9 cellular contexts compared by ENCODE assay signal in genomic region chr19:40217027-40217810, GRCh38. TPM values are rescaled to one million over a fixed set of nuclear protein-coding genes. Genes with fewer than 3 reads are reported as not detected.
DNase-seq lines count a peak whose midpoint lies in the region; ATAC-seq and TF ChIP-seq lines count a peak whose summit lies in the region.
"Had no signal": no experiment of that assay in that cellular context is flagged by ENCODE, and none has a peak within 500 bp of the region (broad histone marks: within the 10 kb centered on the region; RNA-seq: fewer than 3 reads in every experiment).

No MANE protein-coding gene starts in this region.

- CTCF ChIA-PET in HEK293 (lab: Yijun Ruan, JAX) (interaction anchor here (0.5 to 5.1 kb wide), 19 partner anchors 11 to 1854 kb away, joined by 3 to 52 read pairs (median 4); partner anchors contain the start of gene ZNF546), Panc1 (lab: Charles Lee) (interaction anchor here (0.5 to 8.8 kb wide), 55 partner anchors 8 to 1240 kb away, joined by 3 to 153 read pairs (median 6); partner anchors contain the start of genes MAP3K10 and TIMM50)

- peaks cover 0 to 12% of the 10 kb centered on the region in 2 experiments; a peak in 2 of 3 replicates for H3K36me3 ChIP-seq in HEK293 (ENCODE audit: control insufficient read depth in 2 of 2, insufficient read depth in 1 of 2, low read length in 2 of 2)
- H3K36me3 ChIP-seq in Panc1 (ENCODE audit: control insufficient read depth, insufficient read depth, low read length), result no peaks in the 10 kb centered on the region
- H3K36me3 ChIP-seq in mesenchymal stem cell (ENCODE audit: control insufficient read depth in 1 of 2, insufficient read depth in 2 of 2, low read depth in 1 of 2, low read length in 2 of 2), result peaks cover 10 to 28% of the 10 kb centered on the region in 2 experiments

- no peak overlapping the region for H2BK15ac ChIP-seq in mesenchymal stem cell (ENCODE audit: low read depth, poor library complexity, severe bottlenecking)

- ATAC-seq in Panc1, result peak; percentile 47

- no peak overlapping the region for H2AFZ ChIP-seq in mesenchymal stem cell (ENCODE audit: low read depth, low read length)

- no peak overlapping the region for H2BK120ac ChIP-seq in mesenchymal stem cell (ENCODE audit: low read depth, low read length)

- no peak overlapping the region for H2BK5ac ChIP-seq in mesenchymal stem cell (ENCODE audit: low read depth, low read length, poor library complexity, severe bottlenecking)

- TF ChIP-seq CTCF in 22Rv1 (IDR thresholded peaks at IDR 0.05) (peak; percentile 88), HEK293 (tag by site-specific recombination; IDR thresholded peaks at IDR 0.05) (peak; percentile 92), Panc1 (IDR thresholded peaks at IDR 0.05) (no peak)

- in situ Hi-C loops in Panc1 (cut with HindIII; ENCODE audit: low pct_unique_long_range_greater_than_20kb, low sequenced_read_pairs), result loop anchor here (5.0 kb wide), 1 partner anchor 45 kb away; no protein-coding TSS in a partner anchor

- H2AK5ac ChIP-seq in mesenchymal stem cell (ENCODE audit: low read length, severe bottlenecking), result no peak overlapping the region

- no TSS peak for BruUV-seq in Panc1 (replicated peaks; lab: Mats Ljungman, UMichigan)

- H3K9me3 ChIP-seq in HEK293 (ENCODE audit: control insufficient read depth, insufficient read depth, low read depth, low read length) (peaks cover 3% of the 10 kb centered on the region), Panc1 (ENCODE audit: control insufficient read depth, insufficient read depth, low read depth, low read length) (peaks cover 2% of the 10 kb centered on the region; the same call in 1 of the 2 replicates), mesenchymal stem cell (ENCODE audit: control insufficient read depth, low read length) (no peaks in the 10 kb centered on the region)

- H3K27me3 ChIP-seq in Panc1 (ENCODE audit: control insufficient read depth, insufficient read depth, low read length) (peaks cover 23% of the 10 kb centered on the region), mesenchymal stem cell (ENCODE audit: control insufficient read depth in 1 of 2, insufficient read depth in 1 of 2, low read length in 2 of 2) (peaks cover 19 to 26% of the 10 kb centered on the region in 2 experiments)

- WGBS in mesenchymal stem cell, result 13% methylated on average over 51 of the region's 54 CpGs

- H3K23ac ChIP-seq in mesenchymal stem cell (ENCODE audit: low read length in 2 of 2), result peak overlapping the region in 1 of 2 experiments; percentile 77

- POLR2A ChIA-PET in HEK293 (lab: Yijun Ruan, JAX) (interaction anchor here (0.8 to 1.7 kb wide), 3 partner anchors 8 to 126 kb away, joined by 3 to 6 read pairs (median 3); partner anchors contain the start of gene ZNF780A), Panc1 (lab: Charles Lee) (interaction anchor here (0.6 to 1.3 kb wide), 3 partner anchors 11 to 70 kb away, joined by 6 to 13 read pairs (median 9); no protein-coding TSS in a partner anchor)

- DNase-seq in Panc1 (ENCODE audit: low read depth, low spot score) (peak; percentile 83), SHP77 treated with DMSO at 0.1 percent for 48 hours (lab: John Stamatoyannopoulos, UW) (no peak), AG20443 (ENCODE audit: low spot score) (no peak), NCI-H1092 treated with DMSO at 0.1 percent for 48 hours (lab: John Stamatoyannopoulos, UW) (no peak), mesenchymal stem cell (no peak)

- H3K4ac ChIP-seq in mesenchymal stem cell (ENCODE audit: low read depth in 1 of 2, low read length in 2 of 2), result no peak overlapping the region

- no peak overlapping the region for H3K14ac ChIP-seq in mesenchymal stem cell (ENCODE audit: low read length in 2 of 2)

- H4K91ac ChIP-seq in mesenchymal stem cell (ENCODE audit: low read length), result no peak overlapping the region

- no peak overlapping the region for H3K18ac ChIP-seq in mesenchymal stem cell (ENCODE audit: low read depth in 1 of 2, low read length in 2 of 2)

- intact Hi-C loops in Panc1 (cut with micrococcal nuclease; ENCODE audit: unreplicated experiment), result no loop called here

- H3K27ac ChIP-seq in 22Rv1, result peak overlapping the region; percentile 79
- H3K27ac ChIP-seq in HEK293 (ENCODE audit: extremely low read depth, low read depth, low read length), result no peak overlapping the region
- H3K27ac ChIP-seq in Panc1 (ENCODE audit: low read length), result no peak overlapping the region
- no peak overlapping the region for H3K27ac ChIP-seq in mesenchymal stem cell (ENCODE audit: low read length, poor library complexity, severe bottlenecking)

- no peak overlapping the region for H3K4me2 ChIP-seq in mesenchymal stem cell (ENCODE audit: low read length, poor library complexity, severe bottlenecking)

- no peak overlapping the region for H4K8ac ChIP-seq in mesenchymal stem cell (ENCODE audit: low read length)

- no peak overlapping the region for H3K9ac ChIP-seq in mesenchymal stem cell (ENCODE audit: low read length)

- H3K4me1 ChIP-seq in HEK293 (ENCODE audit: control insufficient read depth, insufficient read depth, low read length) (peaks cover 18% of the 10 kb centered on the region), Panc1 (ENCODE audit: control insufficient read depth, insufficient read depth, low read length) (peaks cover 27% of the 10 kb centered on the region), mesenchymal stem cell (ENCODE audit: control insufficient read depth, insufficient read depth, low read depth, low read length) (peaks cover 18% of the 10 kb centered on the region)

- no peak overlapping the region for H2BK12ac ChIP-seq in mesenchymal stem cell (ENCODE audit: low read length in 2 of 2)

- H3K4me3 ChIP-seq in HEK293 (ENCODE audit: low read depth, low read length), result no peak overlapping the region
- peak overlapping the region; percentile 1 to 23; a peak in 3 of 4 replicates for H3K4me3 ChIP-seq in Panc1 (ENCODE audit: low read depth in 2 of 2, low read length in 2 of 2)
- H3K4me3 ChIP-seq in iPS-11a (ENCODE audit: low read depth, low read length), result peak overlapping the region; percentile 21
- no peak overlapping the region for H3K4me3 ChIP-seq in mesenchymal stem cell (ENCODE audit: insufficient read depth in 1 of 2, low read depth in 1 of 2, low read length in 2 of 2)

- H3K79me1 ChIP-seq in mesenchymal stem cell (replicated peaks; ENCODE audit: low read length, poor library complexity, severe bottlenecking), result no peaks in the 10 kb centered on the region

TF ChIP-seq in HEK293, 187 proteins besides CTCF, POLR2A, EP300 and RAD21 (continues in another document):
- TF ChIP-seq ZNF239 (tag by site-specific recombination; IDR thresholded peaks at IDR 0.05), result no peak
- TF ChIP-seq ZNF529 (tag by site-specific recombination; IDR thresholded peaks at IDR 0.05; ENCODE audit: insufficient replicate concordance), result no peak
- TF ChIP-seq ZNF623 (tag by site-specific recombination; IDR thresholded peaks at IDR 0.05), result no peak
- TF ChIP-seq TSHZ1 (tag by site-specific recombination; IDR thresholded peaks at IDR 0.05; ENCODE audit: borderline replicate concordance), result no peak
- no peak for TF ChIP-seq ZNF560 (tag by site-specific recombination; IDR thresholded peaks at IDR 0.05; ENCODE audit: borderline replicate concordance)

RNA-seq across cellular contexts. Expression of gene TTC9B, which starts 1.0 kb away (rescaled TPM):
- total RNA-seq in Panc1 (2021; ENCODE audit: unreplicated experiment), result 2.3 TPM
- polyA plus RNA-seq in Panc1 (2012; ENCODE audit: insufficient read length), result 1.8 TPM
- polyA plus RNA-seq in mesenchymal stem cell (2013, experiment 1 of 2), result not detected
- not detected for polyA plus RNA-seq in mesenchymal stem cell (2013, experiment 2 of 2)
- total RNA-seq: activated B cell treated with CpG ODN at 0.5 μM for 24 hours had no signal

RNA-seq across cellular contexts. Expression of gene CCNP, which starts 9.3 kb away (rescaled TPM):
- total RNA-seq in Panc1 (2021; ENCODE audit: unreplicated experiment), result 3.0 TPM
- 4.4 TPM for polyA plus RNA-seq in Panc1 (2012; ENCODE audit: insufficient read length)
- 0.12 TPM for polyA plus RNA-seq in mesenchymal stem cell (2013, experiment 1 of 2)
- 0.05 TPM for polyA plus RNA-seq in mesenchymal stem cell (2013, experiment 2 of 2)

RNA-seq across cellular contexts. Expression of gene MAP3K10, which starts 26.0 kb away (rescaled TPM):
- 255 TPM for total RNA-seq in Panc1 (2021; ENCODE audit: unreplicated experiment)
- 324 TPM for polyA plus RNA-seq in Panc1 (2012; ENCODE audit: insufficient read length)
- 5.2 TPM for polyA plus RNA-seq in mesenchymal stem cell (2013, experiment 1 of 2)
- polyA plus RNA-seq in mesenchymal stem cell (2013, experiment 2 of 2), result 4.8 TPM

Comparison
In these comparisons a context has a peak if more than half of its experiments do, and no peak if none do; other contexts are left out.
1. H3K4me3 ChIP-seq: peak in Panc1 (2 of 2) and iPS-11a (single experiment); none in HEK293 (single experiment) and mesenchymal stem cell (0 of 2).